ENCODE assay signal across 8 cellular contexts in the genomic region with DNA sequence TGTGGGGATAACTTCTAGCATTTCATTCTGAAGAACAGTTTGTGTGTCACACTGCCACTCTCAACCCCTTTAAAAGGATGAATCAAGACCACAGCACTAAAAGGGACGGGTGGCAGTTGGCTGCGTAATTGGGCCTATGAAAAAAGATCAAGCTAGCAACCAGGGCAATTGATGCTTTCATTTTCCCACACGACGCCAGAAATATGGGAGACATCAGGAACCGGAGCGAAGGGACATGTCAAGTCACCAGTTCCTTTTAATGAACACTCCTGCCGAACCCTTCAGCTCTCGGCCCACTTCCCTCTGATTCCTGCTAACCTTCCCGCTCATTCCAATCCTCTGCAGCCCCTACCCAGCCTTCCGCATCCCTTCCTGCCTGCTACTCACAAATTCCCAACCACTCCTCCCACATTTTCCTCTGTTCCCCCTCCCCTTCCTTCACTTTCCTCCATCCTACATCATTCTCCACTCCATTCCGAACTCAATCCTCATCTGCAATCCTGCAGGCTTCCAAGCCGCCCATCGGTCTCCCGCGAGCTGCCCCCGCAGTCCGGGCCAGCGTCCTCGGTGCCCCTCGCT. TPM values are rescaled to one million over a fixed set of nuclear protein-coding genes. Genes with fewer than 3 reads are reported as not detected.
A peak's percentile ranks its signal among the peaks of the same experiment; 100 is the strongest.
DNase-seq lines count a peak whose midpoint lies in the region; ATAC-seq, FAIRE-seq and TF ChIP-seq lines count a peak whose summit lies in the region.

No MANE protein-coding gene starts in this region.

- POLR2A ChIA-PET in HEK293 (lab: Yijun Ruan, JAX) (interaction anchor here (0.5 to 2.3 kb wide), 39 partner anchors 9 to 730 kb away, joined by 3 to 23 read pairs (median 6); a partner anchor contains a TSS), RWPE1 (lab: Yijun Ruan, JAX; ENCODE audit: low non-redundant PET) (interaction anchor here (0.6 to 1.7 kb wide), 9 partner anchors 8 to 317 kb away, joined by 3 to 13 read pairs (median 4); a partner anchor contains a TSS), GM12878 (lab: Charles Lee) (interaction anchor here (0.6 to 1.4 kb wide), 5 partner anchors 19 to 160 kb away, joined by 3 to 6 read pairs (median 3); a partner anchor contains a TSS)

- RAD21 ChIA-PET in GM12878 (lab: Charles Lee; ENCODE audit: unreplicated experiment): interaction anchor here (1.6 kb wide), 1 partner anchor 106 kb away, joined by 5 read pairs; no protein-coding TSS in a partner anchor

- TF ChIP-seq EP300 in GM12878 (IDR thresholded peaks at IDR 0.05; ENCODE audit: borderline replicate concordance in 1 of 2, control insufficient read depth in 1 of 2, low read depth in 2 of 2, low read length in 2 of 2): no peak
- no peak for TF ChIP-seq EP300 in sigmoid colon (IDR thresholded peaks at IDR 0.05)

- WGBS in GM12878 (ENCODE audit: insufficient coverage, insufficient replicate concordance, low lambda C conversion rate, missing lambda C conversion rate): 7% methylated on average over 20 of the region's 20 CpGs
- WGBS in sigmoid colon, 2 donors: 1 to 3% methylated on average over 20 of the region's 20 CpGs

- H3K27ac ChIP-seq in HEK293 (ENCODE audit: extremely low read depth, low read depth, low read length): peak overlapping the region; percentile 63
- H3K27ac ChIP-seq in RWPE1: peak overlapping the region; percentile 82
- H3K27ac ChIP-seq in GM12878 (ENCODE audit: control insufficient read depth, insufficient read depth): peak overlapping the region; percentile 18; the same call in 1 of the 2 replicates
- H3K27ac ChIP-seq in sigmoid colon: peak overlapping the region; percentile 97 to 99 (median 98)

- TF ChIP-seq CTCF in BE2C (IDR thresholded peaks at IDR 0.05; ENCODE audit: low read depth, low read length) (no peak), HEK293 (tag by site-specific recombination; IDR thresholded peaks at IDR 0.05) (no peak), RWPE1 (conservative IDR thresholded peaks at IDR 0.05; ENCODE audit: low read depth) (no peak), GM12878 (IDR thresholded peaks at IDR 0.05 in 2 of 3, conservative IDR thresholded peaks at IDR 0.05 in 1 of 3; ENCODE audit: control insufficient read depth in 2 of 3, extremely low read depth in 1 of 3, insufficient read depth in 1 of 3, low read depth in 3 of 3, low read length in 3 of 3) (no peak), sigmoid colon (IDR thresholded peaks at IDR 0.05) (no peak)

- H3K27me3 ChIP-seq in BE2C (no peaks in the 10 kb centered on the region), GM12878 (replicated peaks in 1 of 2; ENCODE audit: control insufficient read depth in 2 of 2, insufficient read depth in 2 of 2, low read length in 1 of 2) (no peaks in the 10 kb centered on the region), sigmoid colon (no peaks in the 10 kb centered on the region)

- H3K4me1 ChIP-seq in BE2C (0 out of 2 replicates have a peak, but pooled peaks cover 2% of the 10 kb centered on the region), HEK293 (ENCODE audit: control insufficient read depth, insufficient read depth, low read length) (peaks cover 8% of the 10 kb centered on the region; the same call in 1 of the 2 replicates), GM12878 (ENCODE audit: control insufficient read depth, insufficient read depth, low read length) (peaks cover 4% of the 10 kb centered on the region; the same call in 1 of the 2 replicates), sigmoid colon (peaks cover 0 to 35% (median 24%) of the 10 kb centered on the region in 4 donors)

- no peak for FAIRE-seq in GM12878 (lab: Jason Lieb, UNC)

- SMC1A ChIA-PET in GM12878 (lab: Charles Lee; ENCODE audit: uncharacterized antibody, unreplicated experiment): interaction anchor here (1.0 to 1.5 kb wide), 2 partner anchors 34 to 52 kb away, joined by 3 to 4 read pairs; a partner anchor contains a TSS

- H3K9me3 ChIP-seq in BE2C (no peaks in the 10 kb centered on the region), HEK293 (ENCODE audit: control insufficient read depth, insufficient read depth, low read depth, low read length) (no peaks in the 10 kb centered on the region), GM12878 (replicated peaks; ENCODE audit: control insufficient read depth, insufficient read depth, low read length) (no peaks in the 10 kb centered on the region), sigmoid colon (no peaks in the 10 kb centered on the region)

- no peaks in the 10 kb centered on the region for H3K36me3 ChIP-seq in BE2C
- no peaks in the 10 kb centered on the region for H3K36me3 ChIP-seq in HEK293 (ENCODE audit: control insufficient read depth in 2 of 2, insufficient read depth in 1 of 2, low read length in 2 of 2)
- no peaks in the 10 kb centered on the region for H3K36me3 ChIP-seq in GM12878 (ENCODE audit: control insufficient read depth in 2 of 2, insufficient read depth in 2 of 2, low read length in 1 of 2)
- H3K36me3 ChIP-seq in sigmoid colon: no peaks in the 10 kb centered on the region

- CTCF ChIA-PET in HEK293 (lab: Yijun Ruan, JAX) (interaction anchor here (0.9 kb wide), 1 partner anchor 742 kb away, joined by 3 read pairs; no protein-coding TSS in a partner anchor), RWPE1 (lab: Yijun Ruan, JAX) (interaction anchor here (0.6 to 1.3 kb wide), 2 partner anchors 8 to 323 kb away, joined by 4 read pairs; no protein-coding TSS in a partner anchor), GM12878 (lab: Yijun Ruan, JAX) (interaction anchor here (0.9 to 1.7 kb wide), 3 partner anchors 95 to 258 kb away, joined by 3 to 10 read pairs (median 3); no protein-coding TSS in a partner anchor)

- H3K9ac ChIP-seq in GM12878 (ENCODE audit: control insufficient read depth, insufficient read depth, low read length): peak overlapping the region; percentile 75

- peak overlapping the region; percentile 97 for H3K4me2 ChIP-seq in GM12878 (ENCODE audit: control insufficient read depth, insufficient read depth)

- TF ChIP-seq RAD21 in GM12878 (IDR thresholded peaks at IDR 0.05; ENCODE audit: insufficient read depth, low read depth, low read length): no peak

- no peak for ATAC-seq in GM12878

- H3K79me2 ChIP-seq in GM12878 (ENCODE audit: control insufficient read depth, insufficient read depth, low read length): no peaks in the 10 kb centered on the region; the same call in 1 of the 2 replicates

- intact Hi-C loops in GM12878 (cut with micrococcal nuclease; ENCODE audit: unreplicated experiment): loop anchor here (2.0 kb wide), 1 partner anchor 34 kb away; a partner anchor contains a TSS
- intact Hi-C loops in sigmoid colon (cut with DNase I): loop anchor here (1.0 to 10.0 kb wide), 5 partner anchors 34 to 258 kb away; a partner anchor contains a TSS

- no peak for TF ChIP-seq POLR2A in GM12878 (IDR thresholded peaks at IDR 0.05; ENCODE audit: low read depth, low read length)
- no peak for TF ChIP-seq POLR2A in sigmoid colon (IDR thresholded peaks at IDR 0.05)

- no peaks in the 10 kb centered on the region for H4K20me1 ChIP-seq in GM12878 (ENCODE audit: control insufficient read depth, insufficient read depth)

- BruUV-seq in GM12878 (replicated peaks; lab: Mats Ljungman, UMichigan): TSS peak; percentile 77

- H2AFZ ChIP-seq in GM12878 (ENCODE audit: control insufficient read depth, low read depth, low read length): peak overlapping the region; percentile 72

- peak overlapping the region; percentile 84 for H3K4me3 ChIP-seq in BE2C (ENCODE audit: low read depth, low read length)
- H3K4me3 ChIP-seq in HEK293 (ENCODE audit: low read depth, low read length): peak overlapping the region; percentile 91
- H3K4me3 ChIP-seq in GM12878: peak overlapping the region; percentile 83
- H3K4me3 ChIP-seq in iPS-11a (ENCODE audit: low read depth, low read length): peak overlapping the region; percentile 85
- H3K4me3 ChIP-seq in sigmoid colon: peak overlapping the region; percentile 90 to 99 (median 93)

- DNase-seq in BE2C: no peak
- DNase-seq in RWPE1 (ENCODE audit: low spot score): peak; percentile 45
- no peak for DNase-seq in GM12878 (ENCODE audit: low read depth, low spot score)
- DNase-seq in sigmoid colon: no peak
- DNase-seq in activated CD4-positive, CD25-positive, alpha-beta regulatory T cell treated with anti-CD3 and anti-CD28 coated beads, Interleukin-2, amount 50 U/mL, for 72 hours: no peak
- no peak for DNase-seq in activated CD4-positive, CD25-positive, alpha-beta regulatory T cell (lab: John Stamatoyannopoulos, UW)

- in situ Hi-C loops in GM12878 (cut with MboI): no loop called here

RNA-seq across cellular contexts. Expression of a gene that starts 0.7 kb away (rescaled TPM):
- polyA plus RNA-seq in BE2C (2012; ENCODE audit: insufficient read depth, insufficient read length, low read depth): 31.9 TPM
- total RNA-seq in GM12878 (2013; cell fraction: nucleolus; rRNA removed): 13.4 and 15.2 TPM in 2 replicates
- total RNA-seq in GM12878 (2014; rRNA removed) (7.9 and 8.3 TPM in 2 replicates), GM12878 (2014; rRNA removed; fragmentation: Illumina TruSeq; extraction: Trizol) (4.4 and 5.0 TPM in 2 replicates), GM12878 (2021) (9.9 and 12.1 TPM in 2 replicates), sigmoid colon (10 to 100 TPM; 17.4 to 23.9 (median 20.6) TPM)
- 2.2 TPM for polyA plus RNA-seq in GM12878 (2011; ENCODE audit: low read depth)
- polyA plus RNA-seq in GM12878 (2011; rRNA removed) (5.6 and 6.4 TPM in 2 replicates), GM12878 (2014; fragmentation: Illumina TruSeq; extraction: Trizol) (7.8 and 8.8 TPM in 2 replicates), GM12878 (2014; fragmentation: Nextera tagmentation; extraction: Ambion mirVana) (1 to 10 TPM; 1.2 to 1.4 TPM), GM12878 (2014; rRNA removed) (6.1 and 8.1 TPM in 2 replicates), GM12878 (2016; fragmentation: Nextera tagmentation; extraction: Ambion mirVana) (1 to 10 TPM; 4.8 to 6.9 TPM), sigmoid colon (10 to 100 TPM in 1 of 3 donors, 1 to 10 TPM in 2; 8.4 to 11.4 (median 9.2) TPM)
- 3.7 and 3.8 TPM in 2 replicates for polyA plus RNA-seq in GM12878 (2011; cell fraction: cytosol; rRNA removed)
- 5.3 and 5.7 TPM in 2 replicates for polyA plus RNA-seq in GM12878 (2011; cell fraction: nucleus; rRNA removed)
- 3.4 TPM in 2 replicates for polyA plus RNA-seq in GM12878 (2012)
- polyA minus RNA-seq in GM12878 (2011; rRNA and poly(A)+ RNA removed): 5.4 and 6.8 TPM in 2 replicates
- 3.2 and 4.1 TPM in 2 replicates for polyA minus RNA-seq in GM12878 (2011; cell fraction: cytosol; rRNA and poly(A)+ RNA removed)
- polyA minus RNA-seq in GM12878 (2011; cell fraction: nucleus; rRNA and poly(A)+ RNA removed): 3.0 and 5.2 TPM in 2 replicates

RNA-seq across cellular contexts. Expression of a gene that starts 34.5 kb away (rescaled TPM):
- 36.7 TPM for polyA plus RNA-seq in BE2C (2012; ENCODE audit: insufficient read depth, insufficient read length, low read depth)
- 184 and 193 TPM in 2 replicates for total RNA-seq in GM12878 (2013; cell fraction: nucleolus; rRNA removed)
- 59.9 and 72.0 TPM in 2 replicates for total RNA-seq in GM12878 (2014; rRNA removed)
- total RNA-seq in GM12878 (2014; rRNA removed; fragmentation: Illumina TruSeq; extraction: Trizol): 54.9 and 58.3 TPM in 2 replicates
- 44.7 and 48.1 TPM in 2 replicates for total RNA-seq in GM12878 (2021)
- polyA plus RNA-seq in GM12878 (2011; ENCODE audit: low read depth): 67.3 TPM
- 115 and 116 TPM in 2 replicates for polyA plus RNA-seq in GM12878 (2011; rRNA removed)
- 98.4 and 120 TPM in 2 replicates for polyA plus RNA-seq in GM12878 (2011; cell fraction: cytosol; rRNA removed)
- 100 and 108 TPM in 2 replicates for polyA plus RNA-seq in GM12878 (2011; cell fraction: nucleus; rRNA removed)
- 70.1 and 80.3 TPM in 2 replicates for polyA plus RNA-seq in GM12878 (2012)
- 91.2 and 91.8 TPM in 2 replicates for polyA plus RNA-seq in GM12878 (2014; fragmentation: Illumina TruSeq; extraction: Trizol)
- 10 to 100 TPM; 36.5 to 37.1 TPM for polyA plus RNA-seq in GM12878 (2014; fragmentation: Nextera tagmentation; extraction: Ambion mirVana)
- 79.0 and 82.6 TPM in 2 replicates for polyA plus RNA-seq in GM12878 (2014; rRNA removed)
- 10 to 100 TPM; 30.3 to 33.7 TPM for polyA plus RNA-seq in GM12878 (2016; fragmentation: Nextera tagmentation; extraction: Ambion mirVana)
- 114 and 123 TPM in 2 replicates for polyA minus RNA-seq in GM12878 (2011; rRNA and poly(A)+ RNA removed)
- 24.1 and 27.3 TPM in 2 replicates for polyA minus RNA-seq in GM12878 (2011; cell fraction: cytosol; rRNA and poly(A)+ RNA removed)
- polyA minus RNA-seq in GM12878 (2011; cell fraction: nucleus; rRNA and poly(A)+ RNA removed): 42.1 and 53.9 TPM in 2 replicates
- total RNA-seq in sigmoid colon: 10 to 100 TPM; 59.5 to 87.2 (median 72.4) TPM
- polyA plus RNA-seq in sigmoid colon: 10 to 100 TPM; 37.0 to 66.0 (median 55.3) TPM

RNA-seq across cellular contexts. Expression of a gene that starts 56.5 kb away (rescaled TPM):
- 29.9 TPM for polyA plus RNA-seq in BE2C (2012; ENCODE audit: insufficient read depth, insufficient read length, low read depth)
- total RNA-seq in GM12878 (2013; cell fraction: nucleolus; rRNA removed): 123 and 135 TPM in 2 replicates
- 22.1 and 22.2 TPM in 2 replicates for total RNA-seq in GM12878 (2014; rRNA removed)
- total RNA-seq in GM12878 (2014; rRNA removed; fragmentation: Illumina TruSeq; extraction: Trizol): 15.2 and 17.7 TPM in 2 replicates
- 13.4 and 19.0 TPM in 2 replicates for total RNA-seq in GM12878 (2021)
- 10.6 TPM for polyA plus RNA-seq in GM12878 (2011; ENCODE audit: low read depth)
- polyA plus RNA-seq in GM12878 (2011; rRNA removed): 27.5 and 29.4 TPM in 2 replicates
- 17.6 and 23.7 TPM in 2 replicates for polyA plus RNA-seq in GM12878 (2011; cell fraction: cytosol; rRNA removed)
- polyA plus RNA-seq in GM12878 (2011; cell fraction: nucleus; rRNA removed): 46.6 and 57.2 TPM in 2 replicates
- 11.2 and 13.6 TPM in 2 replicates for polyA plus RNA-seq in GM12878 (2012)
- polyA plus RNA-seq in GM12878 (2014; fragmentation: Illumina TruSeq; extraction: Trizol): 15.1 and 21.3 TPM in 2 replicates
- polyA plus RNA-seq in GM12878 (2014; fragmentation: Nextera tagmentation; extraction: Ambion mirVana): 1 to 10 TPM; 6.2 to 9.0 TPM
- polyA plus RNA-seq in GM12878 (2014; rRNA removed): 16.0 and 19.3 TPM in 2 replicates
- 10 to 100 TPM; 14.5 to 15.9 TPM for polyA plus RNA-seq in GM12878 (2016; fragmentation: Nextera tagmentation; extraction: Ambion mirVana)
- 41.2 and 50.5 TPM in 2 replicates for polyA minus RNA-seq in GM12878 (2011; rRNA and poly(A)+ RNA removed)
- polyA minus RNA-seq in GM12878 (2011; cell fraction: cytosol; rRNA and poly(A)+ RNA removed): 4.1 and 12.2 TPM in 2 replicates
- 24.5 and 55.5 TPM in 2 replicates for polyA minus RNA-seq in GM12878 (2011; cell fraction: nucleus; rRNA and poly(A)+ RNA removed)
- 10 to 100 TPM; 25.0 to 44.6 (median 37.1) TPM for total RNA-seq in sigmoid colon
- polyA plus RNA-seq in sigmoid colon: 10 to 100 TPM in 1 of 3 donors, 1 to 10 TPM in 2; 3.9 to 21.4 (median 4.8) TPM

Comparison
In these comparisons a context has a peak if more than half of its experiments do, and no peak if none do; other contexts are left out.
1. H3K27ac ChIP-seq: peak in every context shown above with its lines; median percentile 98 in sigmoid colon; 82 in RWPE1; 63 in HEK293; 18 in GM12878.